Comparison of ENCODE assay signal across 16 cellular contexts in genomic region chr12:109475121-109475520, GRCh38. TPM values are rescaled to one million over a fixed set of nuclear protein-coding genes. Genes with fewer than 3 reads are reported as not detected.
A peak's percentile ranks its signal among the peaks of the same experiment; 100 is the strongest.
DNase-seq lines count a peak whose midpoint lies in the region; ATAC-seq and TF ChIP-seq lines count a peak whose summit lies in the region.
"Had no signal": no experiment of that assay in that cellular context is flagged by ENCODE, and none has a peak within 500 bp of the region (broad histone marks: within the 10 kb centered on the region; RNA-seq: fewer than 3 reads in every experiment).

No MANE protein-coding gene starts in this region.

- peaks cover 32% of the 10 kb centered on the region for H3K36me3 Mint-ChIP-seq in activated T-cell treated with anti-CD3 and anti-CD28 coated beads, Interleukin-2, amount 50 U/mL, for 24 hours (ENCODE audit: low read depth)
- no peaks in the 10 kb centered on the region for H3K36me3 Mint-ChIP-seq in activated naive CD8-positive, alpha-beta T cell treated with anti-CD3 and anti-CD28 coated beads, Interleukin-2, amount 50 U/mL, for 24 hours (ENCODE audit: low read depth)

- DNase-seq in activated T-cell treated with anti-CD3 and anti-CD28 coated beads, Interleukin-2, amount 50 U/mL, for 24 hours: no peak
- DNase-seq in activated T-cell treated with anti-CD3 and anti-CD28 coated beads for 4 hours (no peak), thyroid gland (no peak), LoVo (ENCODE audit: low spot score) (no peak), NCI-H1105 treated with DMSO at 0.1 percent for 48 hours (lab: John Stamatoyannopoulos, UW) (no peak), islet precursor cell (no peak)
- no peak for DNase-seq in activated naive CD8-positive, alpha-beta T cell treated with anti-CD3 and anti-CD28 coated beads, Interleukin-2, amount 50 U/mL, for 24 hours
- DNase-seq: activated CD4-positive, alpha-beta T cell treated with anti-CD3 and anti-CD28 coated beads for 36 hours; DMS153; heart right ventricle; left cardiac atrium; NCI-H1436; NCI-H446 treated with DMSO at 0.1 percent for 48 hours; small intestine had no signal

- H3K4me3 ChIP-seq in mesodermal cell (ENCODE audit: extremely low read depth, insufficient read depth, low read length, poor library complexity, severe bottlenecking) (peak overlapping the region; percentile 96), thyroid gland (replicated peaks in 1 of 3) (peak overlapping the region in 1 of 3 donors; percentile 3)

- intact Hi-C loops in thyroid gland (cut with DNase I): loop anchor here (5.0 kb wide), 1 partner anchor 43 kb away; no protein-coding TSS in a partner anchor

- no peaks in the 10 kb centered on the region for H3K9me3 ChIP-seq in mesodermal cell (ENCODE audit: control insufficient read depth, low read length)
- H3K9me3 ChIP-seq in thyroid gland: no peaks in the 10 kb centered on the region
- H3K9me3 ChIP-seq: heart right ventricle, neutrophil had no signal

- H3K4me1 Mint-ChIP-seq in activated T-cell treated with anti-CD3 and anti-CD28 coated beads, Interleukin-2, amount 50 U/mL, for 24 hours (ENCODE audit: low read depth): peaks cover 48% of the 10 kb centered on the region
- peaks cover 29% of the 10 kb centered on the region for H3K4me1 Mint-ChIP-seq in activated naive CD8-positive, alpha-beta T cell treated with anti-CD3 and anti-CD28 coated beads, Interleukin-2, amount 50 U/mL, for 24 hours

- no peak for TF ChIP-seq CTCF in thyroid gland (IDR thresholded peaks at IDR 0.05)

- peak overlapping the region; percentile 99 for H3K4me3 Mint-ChIP-seq in activated T-cell treated with anti-CD3 and anti-CD28 coated beads, Interleukin-2, amount 50 U/mL, for 24 hours
- no peak overlapping the region for H3K4me3 Mint-ChIP-seq in activated naive CD8-positive, alpha-beta T cell treated with anti-CD3 and anti-CD28 coated beads, Interleukin-2, amount 50 U/mL, for 24 hours

- no peak for TF ChIP-seq POLR2A in thyroid gland (IDR thresholded peaks at IDR 0.05)

- 92 to 100% methylated on average over 3 to 4 of the region's 7 CpGs for WGBS in mesodermal cell (ENCODE audit: insufficient coverage in 2 of 2), 2 experiments
- WGBS in thyroid gland, 2 donors: 87 to 91% methylated on average over 7 of the region's 7 CpGs

- H3K4me1 ChIP-seq in mesodermal cell (ENCODE audit: control insufficient read depth, insufficient read depth, low read length, poor library complexity, severe bottlenecking) (peaks cover 35% of the 10 kb centered on the region), thyroid gland (peaks cover 59 to 70% of the 10 kb centered on the region in 2 donors)

- no peak overlapping the region for H3K27ac ChIP-seq in mesodermal cell (ENCODE audit: low read depth, low read length, severe bottlenecking)
- peak overlapping the region; percentile 97 to 99 (median 98) for H3K27ac ChIP-seq in thyroid gland
- H3K27ac ChIP-seq: neutrophil had no signal

- H3K27ac Mint-ChIP-seq in activated T-cell treated with anti-CD3 and anti-CD28 coated beads, Interleukin-2, amount 50 U/mL, for 24 hours: no peak overlapping the region
- peak overlapping the region; percentile 12 for H3K27ac Mint-ChIP-seq in activated naive CD8-positive, alpha-beta T cell treated with anti-CD3 and anti-CD28 coated beads, Interleukin-2, amount 50 U/mL, for 24 hours

- ATAC-seq in activated naive CD8-positive, alpha-beta T cell treated with anti-CD3 and anti-CD28 coated beads, Interleukin-2, amount 50 U/mL, for 24 hours: no peak
- ATAC-seq: activated CD4-positive, alpha-beta T cell treated with anti-CD3 and anti-CD28 coated beads for 36 hours; heart right ventricle; left cardiac atrium had no signal

- no peaks in the 10 kb centered on the region for H3K9me3 Mint-ChIP-seq in activated T-cell treated with anti-CD3 and anti-CD28 coated beads, Interleukin-2, amount 50 U/mL, for 24 hours
- H3K9me3 Mint-ChIP-seq in activated naive CD8-positive, alpha-beta T cell treated with anti-CD3 and anti-CD28 coated beads, Interleukin-2, amount 50 U/mL, for 24 hours: no peaks in the 10 kb centered on the region

- H3K27me3 Mint-ChIP-seq in activated T-cell treated with anti-CD3 and anti-CD28 coated beads, Interleukin-2, amount 50 U/mL, for 24 hours: no peaks in the 10 kb centered on the region
- no peaks in the 10 kb centered on the region for H3K27me3 Mint-ChIP-seq in activated naive CD8-positive, alpha-beta T cell treated with anti-CD3 and anti-CD28 coated beads, Interleukin-2, amount 50 U/mL, for 24 hours
- H3K27me3 Mint-ChIP-seq: activated CD4-positive, alpha-beta T cell treated with anti-CD3 and anti-CD28 coated beads for 36 hours had no signal

- H3K36me3 ChIP-seq in mesodermal cell (ENCODE audit: control insufficient read depth, insufficient read depth, low read length) (peaks cover 52% of the 10 kb centered on the region), thyroid gland (no peaks in the 10 kb centered on the region)

- no peaks in the 10 kb centered on the region for H3K27me3 ChIP-seq in thyroid gland
- H3K27me3 ChIP-seq: heart right ventricle, neutrophil had no signal

RNA-seq across cellular contexts. Expression of gene KCTD10, which starts 2.0 kb away (rescaled TPM):
- polyA plus RNA-seq in mesodermal cell (2013, experiment 1 of 2): 94.1 TPM
- 84.8 TPM for polyA plus RNA-seq in mesodermal cell (2013, experiment 2 of 2)
- total RNA-seq in thyroid gland: 100 to 1,000 TPM in 1 of 4 donors, 10 to 100 TPM in 3; 70.3 to 149 (median 85.4) TPM

RNA-seq across cellular contexts. Expression of gene UBE3B, which starts 2.3 kb away (rescaled TPM):
- polyA plus RNA-seq in mesodermal cell (2013, experiment 1 of 2): 30.0 TPM
- polyA plus RNA-seq in mesodermal cell (2013, experiment 2 of 2): 24.4 TPM
- 10 to 100 TPM; 52.2 to 72.5 (median 65.5) TPM for total RNA-seq in thyroid gland
